15 cellular contexts compared by ENCODE assay signal in genomic region chr7:27154369-27154768, GRCh38. TPM values are rescaled to one million over a fixed set of nuclear protein-coding genes. Genes with fewer than 3 reads are reported as not detected.
A peak's percentile ranks its signal among the peaks of the same experiment; 100 is the strongest.
DNase-seq lines count a peak whose midpoint lies in the region; ATAC-seq and TF ChIP-seq lines count a peak whose summit lies in the region.
"Had no signal": no experiment of that assay in that cellular context is flagged by ENCODE, and none has a peak within 500 bp of the region (broad histone marks: within the 10 kb centered on the region; RNA-seq: fewer than 3 reads in every experiment).

No MANE protein-coding gene starts in this region.

- H3K27me3 ChIP-seq in H7 (ENCODE audit: control insufficient read depth, insufficient read depth, low read length) = peaks cover 100% of the 10 kb centered on the region

- ATAC-seq in naive B cell (ENCODE audit: low read depth in 2 of 2) (no peak), HG02571 (IDR thresholded peaks at IDR 0.05; ENCODE audit: unreplicated experiment) (no peak), HG03139 (IDR thresholded peaks at IDR 0.05; ENCODE audit: unreplicated experiment) (no peak), WTC11 (no peak)
- ATAC-seq: GM23338 had no signal

- no peak overlapping the region for H3K4me3 ChIP-seq in H7 (ENCODE audit: insufficient read depth, low read depth, low read length)
- H3K4me3 ChIP-seq in astrocyte of the spinal cord (ENCODE audit: low read depth, low read length) = peak overlapping the region; percentile 55
- H3K4me3 ChIP-seq: GM23338 had no signal

- H3K9me3 Mint-ChIP-seq in naive B cell = peaks cover 0 to 37% (median 5%) of the 10 kb centered on the region in 7 donors
- H3K9me3 Mint-ChIP-seq in WTC11 = no peaks in the 10 kb centered on the region

- H3K4me3 Mint-ChIP-seq in naive B cell (peak overlapping the region in 6 of 8 donors; percentile 28 to 81 (median 58)), WTC11 (no peak overlapping the region)
- H3K4me3 Mint-ChIP-seq: GM23338 had no signal

- TF ChIP-seq CTCF in 22Rv1 (IDR thresholded peaks at IDR 0.05) (no peak), astrocyte of the spinal cord (IDR thresholded peaks at IDR 0.05; ENCODE audit: low read depth, low read length) (no peak), WTC11 (IDR thresholded peaks at IDR 0.05) (no peak)

- peak; percentile 53 for DNase-seq in H7
- DNase-seq in astrocyte of the spinal cord (ENCODE audit: low read depth, low spot score) = no peak
- DNase-seq in naive B cell = no peak
- DNase-seq in NK-92 treated with Interleukin-12 subunit alpha and Interleukin-12 subunit beta, amount 100 ng/mL, for 24 hours (lab: John Stamatoyannopoulos, UW) = no peak
- DNase-seq in WTC11 (ENCODE audit: low spot score) = no peak
- DNase-seq: esophagus squamous epithelium, hypothalamus, NCI-H1048, NCI-H524 had no signal

- peaks cover 0 to 15% of the 10 kb centered on the region in 2 donors for H3K36me3 Mint-ChIP-seq in naive B cell
- peaks cover 3% of the 10 kb centered on the region for H3K36me3 Mint-ChIP-seq in WTC11

- H3K4me1 Mint-ChIP-seq in naive B cell (peaks cover 37 to 56% (median 50%) of the 10 kb centered on the region in 3 donors), WTC11 (peaks cover 23% of the 10 kb centered on the region)

- CTCF ChIA-PET in WTC11 (lab: Charles Lee) = interaction anchor here (0.9 to 2.0 kb wide), 2 partner anchors 11 to 25 kb away, joined by 4 to 8 read pairs; partner anchors contain the start of gene HOXA5

- H3K27ac ChIP-seq in 22Rv1 = peak overlapping the region; percentile 99

- peak overlapping the region in 3 of 6 donors; percentile 80 to 98 (median 97) for H3K27ac Mint-ChIP-seq in naive B cell
- H3K27ac Mint-ChIP-seq in WTC11 = no peak overlapping the region
- H3K27ac Mint-ChIP-seq: GM23338 had no signal

- POLR2A ChIA-PET in WTC11 (lab: Charles Lee) = no interaction called here

- no peaks in the 10 kb centered on the region for H3K36me3 ChIP-seq in H7 (replicated peaks; ENCODE audit: control insufficient read depth, insufficient read depth, low read length)
- H3K36me3 ChIP-seq: BE2C, esophagus squamous epithelium had no signal

- in situ Hi-C loops in astrocyte of the spinal cord (cut with HindIII; ENCODE audit: low sequenced_read_pairs) = loop anchor here (25.0 kb wide), 1 partner anchor 767 kb away; no protein-coding TSS in a partner anchor

- H3K27me3 Mint-ChIP-seq in naive B cell (peaks cover 57 to 81% (median 71%) of the 10 kb centered on the region in 3 donors), WTC11 (ENCODE audit: low read depth) (peaks cover 100% of the 10 kb centered on the region)

TF ChIP-seq in WTC11, 78 proteins besides CTCF, POLR2A, EP300 and RAD21:
- TF ChIP-seq, protein P1, sequence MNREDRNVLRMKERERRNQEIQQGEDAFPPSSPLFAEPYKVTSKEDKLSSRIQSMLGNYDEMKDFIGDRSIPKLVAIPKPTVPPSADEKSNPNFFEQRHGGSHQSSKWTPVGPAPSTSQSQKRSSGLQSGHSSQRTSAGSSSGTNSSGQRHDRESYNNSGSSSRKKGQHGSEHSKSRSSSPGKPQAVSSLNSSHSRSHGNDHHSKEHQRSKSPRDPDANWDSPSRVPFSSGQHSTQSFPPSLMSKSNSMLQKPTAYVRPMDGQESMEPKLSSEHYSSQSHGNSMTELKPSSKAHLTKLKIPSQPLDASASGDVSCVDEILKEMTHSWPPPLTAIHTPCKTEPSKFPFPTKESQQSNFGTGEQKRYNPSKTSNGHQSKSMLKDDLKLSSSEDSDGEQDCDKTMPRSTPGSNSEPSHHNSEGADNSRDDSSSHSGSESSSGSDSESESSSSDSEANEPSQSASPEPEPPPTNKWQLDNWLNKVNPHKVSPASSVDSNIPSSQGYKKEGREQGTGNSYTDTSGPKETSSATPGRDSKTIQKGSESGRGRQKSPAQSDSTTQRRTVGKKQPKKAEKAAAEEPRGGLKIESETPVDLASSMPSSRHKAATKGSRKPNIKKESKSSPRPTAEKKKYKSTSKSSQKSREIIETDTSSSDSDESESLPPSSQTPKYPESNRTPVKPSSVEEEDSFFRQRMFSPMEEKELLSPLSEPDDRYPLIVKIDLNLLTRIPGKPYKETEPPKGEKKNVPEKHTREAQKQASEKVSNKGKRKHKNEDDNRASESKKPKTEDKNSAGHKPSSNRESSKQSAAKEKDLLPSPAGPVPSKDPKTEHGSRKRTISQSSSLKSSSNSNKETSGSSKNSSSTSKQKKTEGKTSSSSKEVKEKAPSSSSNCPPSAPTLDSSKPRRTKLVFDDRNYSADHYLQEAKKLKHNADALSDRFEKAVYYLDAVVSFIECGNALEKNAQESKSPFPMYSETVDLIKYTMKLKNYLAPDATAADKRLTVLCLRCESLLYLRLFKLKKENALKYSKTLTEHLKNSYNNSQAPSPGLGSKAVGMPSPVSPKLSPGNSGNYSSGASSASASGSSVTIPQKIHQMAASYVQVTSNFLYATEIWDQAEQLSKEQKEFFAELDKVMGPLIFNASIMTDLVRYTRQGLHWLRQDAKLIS (CRISPR knock-in tag; IDR thresholded peaks at IDR 0.05; ENCODE audit: borderline replicate concordance) = no peak
- TF ChIP-seq JUN (CRISPR knock-in tag; IDR thresholded peaks at IDR 0.05) = no peak

RNA-seq across cellular contexts. Expression of gene HOXA3, which starts 2.0 kb away (rescaled TPM):
- not detected in 2 replicates for total RNA-seq in H7 (2014; rRNA removed; shearing (Covaris generic))
- not detected for polyA plus RNA-seq in naive B cell (ENCODE audit: low read depth in 6 of 6)
- total RNA-seq in WTC11 (2021) = 0.11 TPM in 1 of 3 replicates, not detected in the others
- total RNA-seq: GM23338 had no signal
- polyA plus RNA-seq: GM23338 had no signal

RNA-seq across cellular contexts. Expression of gene HOXA7, which starts 2.1 kb away (rescaled TPM):
- not detected in 2 replicates for total RNA-seq in H7 (2014; rRNA removed; shearing (Covaris generic))
- polyA plus RNA-seq in naive B cell (ENCODE audit: low read depth in 6 of 6) = not detected
- total RNA-seq in WTC11 (2021) = not detected in 3 replicates
- total RNA-seq: cardiac septum, GM23338 had no signal

RNA-seq across cellular contexts. Expression of gene HOXA6, which starts 6.8 kb away (rescaled TPM):
- total RNA-seq in H7 (2014; rRNA removed; shearing (Covaris generic)) = not detected in 2 replicates
- polyA plus RNA-seq in naive B cell (ENCODE audit: low read depth in 6 of 6) = not detected
- total RNA-seq in WTC11 (2021) = not detected in 3 replicates
- total RNA-seq: cardiac septum, GM23338 had no signal
- polyA plus RNA-seq: GM23338 had no signal

RNA-seq across cellular contexts. Expression of gene HOXA5, which starts 10.9 kb away (rescaled TPM):
- not detected in 2 replicates for total RNA-seq in H7 (2014; rRNA removed; shearing (Covaris generic))
- not detected for polyA plus RNA-seq in naive B cell (ENCODE audit: low read depth in 6 of 6)
- 0.14 TPM in 1 of 3 replicates, not detected in the others for total RNA-seq in WTC11 (2021)
- total RNA-seq: GM23338 had no signal
- polyA plus RNA-seq: GM23338 had no signal

RNA-seq across cellular contexts. Expression of gene HOXA9, which starts 11.0 kb away (rescaled TPM):
- total RNA-seq in H7 (2014; rRNA removed; shearing (Covaris generic)) = not detected in 2 replicates
- polyA plus RNA-seq in naive B cell (ENCODE audit: low read depth in 6 of 6) = not detected
- not detected in 3 replicates for total RNA-seq in WTC11 (2021)
- total RNA-seq: cardiac septum, GM23338 had no signal
- polyA plus RNA-seq: GM23338 had no signal
